26 cellular contexts compared by ENCODE assay signal in the genomic region with DNA sequence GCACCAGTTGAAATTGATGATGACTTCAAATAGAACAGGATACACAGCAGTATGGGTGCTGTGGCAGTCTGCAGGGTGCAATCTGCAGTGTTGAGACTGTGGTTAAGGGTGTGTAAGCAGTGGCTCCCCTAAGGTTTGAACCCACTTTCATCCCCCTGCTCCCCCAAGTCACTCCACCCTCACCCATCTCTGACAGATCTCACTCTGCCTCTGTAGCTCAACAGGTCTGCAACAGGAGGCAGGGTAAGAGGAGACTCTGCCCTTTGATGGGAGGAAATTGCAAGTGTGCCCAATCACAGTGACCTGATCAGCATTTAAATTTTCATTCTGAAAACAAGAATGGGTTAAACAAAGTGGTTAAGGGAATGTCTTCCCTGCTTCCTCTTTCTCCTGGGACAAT.
"Had no signal": no experiment of that assay in that cellular context is flagged by ENCODE, and none has a peak within 500 bp of the region (broad histone marks: within the 10 kb centered on the region; RNA-seq: fewer than 3 reads in every experiment).

No MANE protein-coding gene starts in this region.

- H3K27me3 ChIP-seq: colonic mucosa, gastrocnemius medialis, heart right ventricle, left lung had no signal

- H3K9me3 Mint-ChIP-seq: dendritic cell treated with granulocyte-macrophage colony-stimulating factor and Interleukin-4, amounts not matched to agents 40 ng/mL and 50 ng/mL, for 4 days; effector memory CD8-positive, alpha-beta T cell; endodermal cell had no signal

- H3K4me3 Mint-ChIP-seq: dendritic cell treated with granulocyte-macrophage colony-stimulating factor and Interleukin-4, amounts not matched to agents 40 ng/mL and 50 ng/mL, for 4 days; effector memory CD8-positive, alpha-beta T cell; endodermal cell had no signal

- H3K27ac Mint-ChIP-seq: dendritic cell treated with granulocyte-macrophage colony-stimulating factor and Interleukin-4, amounts not matched to agents 40 ng/mL and 50 ng/mL, for 4 days; effector memory CD8-positive, alpha-beta T cell; endodermal cell had no signal

- H3K27ac ChIP-seq: colonic mucosa, epithelial cell of prostate, esophagus squamous epithelium, gastrocnemius medialis, heart right ventricle, left lung, lower lobe of right lung had no signal

- H3K9me3 ChIP-seq: colonic mucosa, esophagus squamous epithelium, gastrocnemius medialis, left lung, lower lobe of right lung had no signal

- H3K4me3 ChIP-seq: colonic mucosa, esophagus squamous epithelium, gastrocnemius medialis, heart right ventricle, left lung, lower lobe of right lung had no signal

- H3K27me3 Mint-ChIP-seq: dendritic cell treated with granulocyte-macrophage colony-stimulating factor and Interleukin-4, amounts not matched to agents 40 ng/mL and 50 ng/mL, for 4 days had no signal

- H3K4me1 ChIP-seq: colonic mucosa, esophagus squamous epithelium, gastrocnemius medialis, left lung, lower lobe of right lung had no signal

- H3K36me3 ChIP-seq: colonic mucosa, esophagus squamous epithelium, gastrocnemius medialis, heart right ventricle, left lung, lower lobe of right lung had no signal

- FAIRE-seq: endometrium, islet of Langerhans, keratinocyte had no signal

- DNase-seq: colonic mucosa; cortex of kidney; effector CD8-positive, alpha-beta T cell; effector memory CD8-positive, alpha-beta T cell; endodermal cell; erythroblast; esophagus squamous epithelium; foreskin fibroblast; foreskin melanocyte; gastrocnemius medialis; glutamatergic neuron; head of caudate nucleus; heart right ventricle; hippocampal formation; left cardiac atrium; left lung; left ventricle myocardium superior; lower lobe of right lung; mesenchymal stem cell; midbrain had no signal

- ATAC-seq: effector memory CD8-positive, alpha-beta T cell; esophagus mucosa; gastrocnemius medialis; heart right ventricle; left cardiac atrium; left lung; left ventricle myocardium superior; lower lobe of right lung had no signal
